In the genomic region with DNA sequence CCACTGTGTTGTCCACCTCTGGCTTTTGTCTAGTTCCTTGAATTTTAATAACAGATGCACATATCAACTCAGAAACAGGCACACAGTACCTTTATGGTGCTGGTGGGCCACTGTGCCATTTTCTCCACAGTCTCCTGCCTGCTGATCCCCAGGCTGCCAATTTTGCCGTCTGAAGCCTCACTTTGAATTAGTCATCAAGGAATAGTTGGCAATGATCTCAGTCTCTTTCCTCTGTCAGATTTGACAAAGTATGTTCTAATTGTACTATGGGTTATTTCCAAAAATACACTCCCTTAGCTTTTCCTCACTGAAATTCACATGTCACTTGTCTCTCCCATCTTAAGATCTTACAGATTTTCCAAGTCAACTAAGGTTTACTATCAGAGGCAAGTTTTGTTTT, we compare ENCODE assay signal across 15 cellular contexts.
DNase-seq lines count a peak whose midpoint lies in the region; ATAC-seq and TF ChIP-seq lines count a peak whose summit lies in the region.
"Had no signal": no experiment of that assay in that cellular context is flagged by ENCODE, and none has a peak within 500 bp of the region (broad histone marks: within the 10 kb centered on the region; RNA-seq: fewer than 3 reads in every experiment).

No MANE protein-coding gene starts in this region.

- H3K4me1 Mint-ChIP-seq in activated T-cell treated with anti-CD3 and anti-CD28 coated beads, Interleukin-2, amount 50 U/mL, for 72 hours (ENCODE audit: low read depth), result peaks cover 3% of the 10 kb centered on the region

- no peak for TF ChIP-seq CTCF in mammary epithelial cell (conservative IDR thresholded peaks at IDR 0.05 in 1 of 2, IDR thresholded peaks at IDR 0.05 in 1 of 2; ENCODE audit: extremely low read depth in 1 of 2, insufficient read depth in 1 of 2, low read depth in 1 of 2, low read length in 2 of 2)

- H3K4me2 ChIP-seq in mammary epithelial cell (ENCODE audit: insufficient read depth, low read depth, low read length), result no peak overlapping the region

- H2AFZ ChIP-seq in mammary epithelial cell (ENCODE audit: low read depth, low read length), result no peak overlapping the region

- no peak overlapping the region for H3K4me3 Mint-ChIP-seq in activated T-cell treated with anti-CD3 and anti-CD28 coated beads, Interleukin-2, amount 50 U/mL, for 72 hours
- H3K4me3 Mint-ChIP-seq: activated T-cell treated with anti-CD3 and anti-CD28 coated beads, Interleukin-2, amount 50 U/mL, for 24 hours; CD4-positive, alpha-beta T cell; immature natural killer cell had no signal

- WGBS in mammary epithelial cell (ENCODE audit: low coverage, missing lambda C conversion rate), result 0% methylated on average over 1 of the region's 1 CpG

- H3K9me3 Mint-ChIP-seq in activated T-cell treated with anti-CD3 and anti-CD28 coated beads, Interleukin-2, amount 50 U/mL, for 72 hours, result peaks cover 3 to 4% of the 10 kb centered on the region in 2 donors
- H3K9me3 Mint-ChIP-seq: immature natural killer cell had no signal

- H3K4me3 ChIP-seq in mammary epithelial cell (replicated peaks in 1 of 3; ENCODE audit: insufficient read depth in 1 of 3, low read depth in 2 of 3, low read length in 3 of 3), result no peak overlapping the region
- H3K4me3 ChIP-seq: gastrocnemius medialis, upper lobe of left lung had no signal

- no peaks in the 10 kb centered on the region for H3K79me2 ChIP-seq in mammary epithelial cell (ENCODE audit: insufficient read depth, low read length)

- H4K20me1 ChIP-seq in mammary epithelial cell (ENCODE audit: insufficient read depth, low read length), result no peaks in the 10 kb centered on the region

- in situ Hi-C loops in mammary epithelial cell (cut with MboI; ENCODE audit: low sequenced_read_pairs in 2 of 2) (no loop called here), G401 (cut with HindIII; ENCODE audit: low sequenced_read_pairs) (no loop called here)

- peaks cover 2 to 13% of the 10 kb centered on the region in 2 donors for H3K36me3 Mint-ChIP-seq in activated T-cell treated with anti-CD3 and anti-CD28 coated beads, Interleukin-2, amount 50 U/mL, for 72 hours (ENCODE audit: insufficient read depth in 2 of 2)

- no peaks in the 10 kb centered on the region for H3K9me3 ChIP-seq in mammary epithelial cell (replicated peaks; ENCODE audit: insufficient read depth, low read length)
- H3K9me3 ChIP-seq: gastrocnemius medialis, upper lobe of left lung had no signal

- H3K9ac ChIP-seq in mammary epithelial cell (ENCODE audit: insufficient read depth, low read length), result no peak overlapping the region

- dilution Hi-C loops in mammary epithelial cell (cut with HindIII; ENCODE audit: low sequenced_read_pairs), result no loop called here

- H3K4me1 ChIP-seq in mammary epithelial cell (ENCODE audit: insufficient read depth, low read length), result peaks cover 13% of the 10 kb centered on the region
- H3K4me1 ChIP-seq: gastrocnemius medialis had no signal

- H3K36me3 ChIP-seq in mammary epithelial cell (ENCODE audit: insufficient read depth, low read length), result no peaks in the 10 kb centered on the region

- intact Hi-C loops in mammary epithelial cell (cut with micrococcal nuclease), result loop anchor here (5.0 kb wide), 1 partner anchor 353 kb away; no protein-coding TSS in a partner anchor

- no peak overlapping the region for H3K27ac ChIP-seq in mammary epithelial cell (ENCODE audit: insufficient read depth, low read depth, low read length)
- H3K27ac ChIP-seq: gastrocnemius medialis, upper lobe of left lung had no signal

- no peaks in the 10 kb centered on the region for H3K27me3 ChIP-seq in mammary epithelial cell (ENCODE audit: insufficient read depth, low read length)
- H3K27me3 ChIP-seq: gastrocnemius medialis, upper lobe of left lung had no signal

- H3K27me3 Mint-ChIP-seq in activated T-cell treated with anti-CD3 and anti-CD28 coated beads, Interleukin-2, amount 50 U/mL, for 72 hours (ENCODE audit: low read depth), result peaks cover 2% of the 10 kb centered on the region
- H3K27me3 Mint-ChIP-seq: CD4-positive, alpha-beta T cell had no signal

- ATAC-seq in activated T-cell treated with anti-CD3 and anti-CD28 coated beads, Interleukin-2, amount 50 U/mL, for 72 hours (replicated peaks in 1 of 2), result no peak
- ATAC-seq: gastrocnemius medialis had no signal

- H3K27ac Mint-ChIP-seq in activated T-cell treated with anti-CD3 and anti-CD28 coated beads, Interleukin-2, amount 50 U/mL, for 72 hours, result no peak overlapping the region
- H3K27ac Mint-ChIP-seq: activated T-cell treated with anti-CD3 and anti-CD28 coated beads, Interleukin-2, amount 50 U/mL, for 24 hours; CD4-positive, alpha-beta T cell; immature natural killer cell had no signal

- peak; percentile 22 for DNase-seq in HT1080 (ENCODE audit: low read depth)
- DNase-seq in mammary epithelial cell, result peak; percentile 44
- DNase-seq in hepatic stellate cell (ENCODE audit: low spot score), result peak; percentile 25
- peak; percentile 29 for DNase-seq in superior temporal gyrus (ENCODE audit: extremely low spot score)
- DNase-seq in NOMO-1 treated with dmso at 0.1 percent for 144 hours (lab: John Stamatoyannopoulos, UW; ENCODE audit: unreplicated experiment), result no peak
- DNase-seq in activated T-cell treated with anti-CD3 and anti-CD28 coated beads, Interleukin-2, amount 50 U/mL, for 72 hours, result no peak
- DNase-seq in G401 (ENCODE audit: low spot score), result no peak
- DNase-seq: activated T-cell treated with anti-CD3 and anti-CD28 coated beads, Interleukin-2, amount 50 U/mL, for 24 hours; amygdala; CD4-positive, alpha-beta T cell; gastrocnemius medialis; immature natural killer cell; NCI-H2081; NCI-H748 treated with DMSO at 0.1 percent for 48 hours; upper lobe of left lung had no signal

- no TSS peak for BruUV-seq in mammary epithelial cell (replicated peaks; lab: Mats Ljungman, UMichigan)

- CTCF ChIA-PET in mammary epithelial cell (lab: Charles Lee; ENCODE audit: low non-redundant PET), result no interaction called here

Comparison
In these comparisons a context has a peak if more than half of its experiments do, and no peak if none do; other contexts are left out.
1. DNase-seq: peak in HT1080 (single experiment), mammary epithelial cell (single experiment), hepatic stellate cell (single experiment) and superior temporal gyrus (single experiment); none in NOMO-1 treated with dmso at 0.1 percent for 144 hours (single experiment), activated T-cell treated with anti-CD3 and anti-CD28 coated beads, Interleukin-2, amount 50 U/mL, for 72 hours (0 of 2) and G401 (single experiment).